ENCODE assay signal across 8 cellular contexts in genomic region chr5:100731768-100732167, GRCh38.
A peak's percentile ranks its signal among the peaks of the same experiment; 100 is the strongest.
DNase-seq lines count a peak whose midpoint lies in the region; ATAC-seq, FAIRE-seq and TF ChIP-seq lines count a peak whose summit lies in the region.

No MANE protein-coding gene starts in this region.

- H2AFZ ChIP-seq in DND-41 (ENCODE audit: low read depth, low read length) = peak overlapping the region; percentile 69

- H3K27me3 Mint-ChIP-seq in activated T-helper 1 cell treated with anti-CD3 and anti-CD28 coated beads, Interleukin-12 subunit alpha, Interleukin-12 subunit beta, Interleukin-2, Interleukin-4 antibody, amounts not matched to agents 30 ng/mL and 10 ng/mL and 1 ng/mL, durations not matched to agents 14 hours and 24 hours and 36 hours (ENCODE audit: insufficient read depth) = no peaks in the 10 kb centered on the region

- H3K4me3 ChIP-seq in DND-41 (ENCODE audit: low read depth in 1 of 2, low read length in 2 of 2) = peak overlapping the region; percentile 22 to 50; a peak in 3 of 4 replicates
- H3K4me3 ChIP-seq in uterus = no peak overlapping the region

- peaks cover 14% of the 10 kb centered on the region for H3K4me1 Mint-ChIP-seq in activated T-helper 1 cell treated with anti-CD3 and anti-CD28 coated beads, Interleukin-12 subunit alpha, Interleukin-12 subunit beta, Interleukin-2, Interleukin-4 antibody, amounts not matched to agents 30 ng/mL and 10 ng/mL and 1 ng/mL, durations not matched to agents 14 hours and 24 hours and 36 hours (ENCODE audit: low read depth)

- no peaks in the 10 kb centered on the region for H3K36me3 ChIP-seq in DND-41 (ENCODE audit: insufficient read depth, low read length)
- H3K36me3 ChIP-seq in uterus = no peaks in the 10 kb centered on the region

- no peak for TF ChIP-seq CTCF in DND-41 (IDR thresholded peaks at IDR 0.05; ENCODE audit: borderline replicate concordance, extremely low read depth, low read length, poor library complexity, severe bottlenecking)
- no peak for TF ChIP-seq CTCF in uterus (IDR thresholded peaks at IDR 0.05)

- peak overlapping the region; percentile 71 for H3K4me3 Mint-ChIP-seq in activated T-helper 1 cell treated with anti-CD3 and anti-CD28 coated beads, Interleukin-12 subunit alpha, Interleukin-12 subunit beta, Interleukin-2, Interleukin-4 antibody, amounts not matched to agents 30 ng/mL and 10 ng/mL and 1 ng/mL, durations not matched to agents 14 hours and 24 hours and 36 hours

- H3K4me1 ChIP-seq in DND-41 (ENCODE audit: insufficient read depth, low read length) = peaks cover 26% of the 10 kb centered on the region
- no peaks in the 10 kb centered on the region for H3K4me1 ChIP-seq in uterus

- H3K4me2 ChIP-seq in DND-41 (ENCODE audit: insufficient read depth, low read length) = peak overlapping the region; percentile 66

- H3K9me3 Mint-ChIP-seq in activated T-helper 1 cell treated with anti-CD3 and anti-CD28 coated beads, Interleukin-12 subunit alpha, Interleukin-12 subunit beta, Interleukin-2, Interleukin-4 antibody, amounts not matched to agents 30 ng/mL and 10 ng/mL and 1 ng/mL, durations not matched to agents 14 hours and 24 hours and 36 hours = no peaks in the 10 kb centered on the region

- H3K27ac ChIP-seq in DND-41 (ENCODE audit: low read length) = peak overlapping the region; percentile 89
- no peak overlapping the region for H3K27ac ChIP-seq in uterus

- peak overlapping the region; percentile 81 for H3K27ac Mint-ChIP-seq in activated T-helper 1 cell treated with anti-CD3 and anti-CD28 coated beads, Interleukin-12 subunit alpha, Interleukin-12 subunit beta, Interleukin-2, Interleukin-4 antibody, amounts not matched to agents 30 ng/mL and 10 ng/mL and 1 ng/mL, durations not matched to agents 14 hours and 24 hours and 36 hours

- no peaks in the 10 kb centered on the region for H3K36me3 Mint-ChIP-seq in activated T-helper 1 cell treated with anti-CD3 and anti-CD28 coated beads, Interleukin-12 subunit alpha, Interleukin-12 subunit beta, Interleukin-2, Interleukin-4 antibody, amounts not matched to agents 30 ng/mL and 10 ng/mL and 1 ng/mL, durations not matched to agents 14 hours and 24 hours and 36 hours (ENCODE audit: low read depth)

- H3K27me3 ChIP-seq in DND-41 (ENCODE audit: insufficient read depth, low read length, poor library complexity) (no peaks in the 10 kb centered on the region), uterus (no peaks in the 10 kb centered on the region)

- H3K79me2 ChIP-seq in DND-41 (ENCODE audit: insufficient read depth, low read length) = no peaks in the 10 kb centered on the region

- no peaks in the 10 kb centered on the region for H4K20me1 ChIP-seq in DND-41 (ENCODE audit: insufficient read depth, low read length)

- ATAC-seq in DND-41 (ENCODE audit: insufficient read depth, low read depth) (peak; percentile 99), HG03139 (IDR thresholded peaks at IDR 0.05; ENCODE audit: unreplicated experiment) (peak; percentile 95)

- H3K9ac ChIP-seq in DND-41 (ENCODE audit: low read depth, low read length) = peak overlapping the region; percentile 53

- intact Hi-C loops in activated T-helper 1 cell treated with anti-CD3 and anti-CD28 coated beads, Interleukin-12 subunit alpha, Interleukin-12 subunit beta, Interleukin-2, Interleukin-4 antibody, amounts not matched to agents 30 ng/mL and 10 ng/mL and 1 ng/mL, durations not matched to agents 14 hours and 24 hours and 36 hours (cut with micrococcal nuclease) = loop anchor here (2.0 to 5.0 kb wide), 3 partner anchors 51 to 199 kb away; partner anchors contain the start of gene ST8SIA4
- intact Hi-C loops in uterus (cut with DNase I; ENCODE audit: low total_unique reads) = no loop called here

- FAIRE-seq in GM19239 (lab: Jason Lieb, UNC) = peak; percentile 97

- H3K9me3 ChIP-seq in DND-41 (ENCODE audit: insufficient read depth, low read length, severe bottlenecking) (no peaks in the 10 kb centered on the region), uterus (no peaks in the 10 kb centered on the region)

- TF ChIP-seq POLR2A in uterus (IDR thresholded peaks at IDR 0.05) = no peak

- DNase-seq in DND-41 (peak; percentile 68), GM19239 (ENCODE audit: insufficient read length, low spot score) (peak; percentile 17), uterus (no peak), C1 segment of cervical spinal cord (lab: John Stamatoyannopoulos, UW) (no peak), GM03348 (ENCODE audit: low spot score) (no peak), T-helper 9 cell (no peak)
- DNase-seq in activated T-helper 1 cell treated with anti-CD3 and anti-CD28 coated beads, Interleukin-12 subunit alpha, Interleukin-12 subunit beta, Interleukin-2, Interleukin-4 antibody, amounts not matched to agents 30 ng/mL and 10 ng/mL and 1 ng/mL, durations not matched to agents 14 hours and 24 hours and 36 hours (ENCODE audit: low spot score) = peak; percentile 20

Comparison
In these comparisons a context has a peak if more than half of its experiments do, and no peak if none do; other contexts are left out.
1. DNase-seq: peak in DND-41 (single experiment), GM19239 (single experiment) and activated T-helper 1 cell treated with anti-CD3 and anti-CD28 coated beads, Interleukin-12 subunit alpha, Interleukin-12 subunit beta, Interleukin-2, Interleukin-4 antibody, amounts not matched to agents 30 ng/mL and 10 ng/mL and 1 ng/mL, durations not matched to agents 14 hours and 24 hours and 36 hours (single experiment); none in uterus (0 of 2), C1 segment of cervical spinal cord (0 of 14), GM03348 (single experiment) and T-helper 9 cell (single experiment).
2. H3K4me3 ChIP-seq: peak in DND-41 (2 of 2); none in uterus (0 of 2).